Comparison of ENCODE assay signal across 8 cellular contexts in the genomic region with DNA sequence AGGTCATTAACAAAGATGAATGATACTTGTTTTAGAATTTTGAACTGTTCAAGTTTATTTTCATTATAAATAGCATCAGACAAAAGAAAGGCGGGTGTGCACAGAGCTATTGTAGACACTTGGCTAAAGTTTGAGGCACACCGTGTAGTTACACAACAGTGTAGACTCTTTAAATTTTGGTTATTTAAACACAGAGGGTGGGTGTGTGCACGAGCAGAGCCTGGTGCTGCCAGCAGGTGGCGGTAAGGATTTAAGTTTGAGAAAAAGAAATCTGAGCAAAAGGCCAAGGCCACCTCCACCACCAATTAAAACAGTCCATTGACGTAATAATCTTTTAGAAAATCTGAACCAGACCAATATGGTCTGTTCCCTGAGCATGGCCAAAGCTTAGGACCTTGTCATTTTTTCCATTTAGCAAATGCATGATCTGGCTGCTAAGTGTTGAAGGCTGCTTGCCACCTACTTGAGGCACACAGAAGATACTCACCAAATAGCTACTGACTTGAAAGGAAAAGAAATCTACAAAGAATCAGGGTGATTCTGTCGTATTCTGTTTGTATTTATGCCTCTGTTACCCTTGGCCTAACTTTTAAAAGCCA. TPM values are rescaled to one million over a fixed set of nuclear protein-coding genes. Genes with fewer than 3 reads are reported as not detected.
DNase-seq lines count a peak whose midpoint lies in the region; TF ChIP-seq lines count a peak whose summit lies in the region.

No MANE protein-coding gene starts in this region.

- no peaks in the 10 kb centered on the region for H3K27me3 ChIP-seq in fibroblast of lung (ENCODE audit: control insufficient read depth, insufficient read depth, low read length)

- no peak overlapping the region for H3K4me2 ChIP-seq in fibroblast of lung (ENCODE audit: extremely low read depth, insufficient read depth, low read length)

- H3K9me3 ChIP-seq in fibroblast of lung (ENCODE audit: control insufficient read depth, insufficient read depth, low read depth, low read length) = no peaks in the 10 kb centered on the region

- peak; percentile 54 to 78 for TF ChIP-seq CTCF in fibroblast of lung (conservative IDR thresholded peaks at IDR 0.05 in 1 of 2, IDR thresholded peaks at IDR 0.05 in 1 of 2; ENCODE audit: low read depth in 1 of 2, low read length in 2 of 2)

- no peak overlapping the region for H2AFZ ChIP-seq in fibroblast of lung (ENCODE audit: low read length)

- peak; percentile 37 for DNase-seq in EL
- DNase-seq in Kasumi-1 (lab: John Stamatoyannopoulos, UW) = peak; percentile 10 to 12
- peak; percentile 58 for DNase-seq in activated CD4-positive, alpha-beta T cell treated with anti-CD3 and anti-CD28 coated beads, Interleukin-2, amount 10 ng/mL, durations not matched to agents 7 days and 5 days
- peak; percentile 17 to 39 for DNase-seq in fibroblast of lung (ENCODE audit: low read depth in 2 of 2)
- DNase-seq in retina = peak; percentile 29
- no peak for DNase-seq in occipital lobe (lab: John Stamatoyannopoulos, UW)
- DNase-seq in SHP77 treated with DMSO at 0.1 percent for 48 hours (lab: John Stamatoyannopoulos, UW) = no peak
- DNase-seq in effector CD8-positive, alpha-beta T cell (lab: John Stamatoyannopoulos, UW) = no peak

- H3K27ac ChIP-seq in fibroblast of lung (ENCODE audit: insufficient read depth, low read length) = no peak overlapping the region

- CTCF ChIA-PET in activated CD4-positive, alpha-beta T cell treated with anti-CD3 and anti-CD28 coated beads, Interleukin-2, amount 10 ng/mL, durations not matched to agents 7 days and 5 days (lab: Charles Lee) = interaction anchor here (0.9 to 2.2 kb wide), 5 partner anchors 9 to 92 kb away, joined by 3 to 6 read pairs (median 4); no protein-coding TSS in a partner anchor

- H3K4me3 Mint-ChIP-seq in activated CD4-positive, alpha-beta T cell treated with anti-CD3 and anti-CD28 coated beads, Interleukin-2, amount 10 ng/mL, durations not matched to agents 7 days and 5 days = no peak overlapping the region

- no peak overlapping the region for H3K9ac ChIP-seq in fibroblast of lung (ENCODE audit: insufficient read depth, low read length)

- no peaks in the 10 kb centered on the region for H3K79me2 ChIP-seq in fibroblast of lung (ENCODE audit: control insufficient read depth, insufficient read depth, low read length)

- no peak overlapping the region for H3K4me3 ChIP-seq in fibroblast of lung (replicated peaks in 1 of 4; ENCODE audit: control extremely low read depth in 1 of 4, insufficient read depth in 1 of 4, low read depth in 3 of 4, low read length in 4 of 4)

- H3K36me3 ChIP-seq in fibroblast of lung (ENCODE audit: control insufficient read depth, insufficient read depth, low read length) = peaks cover 10% of the 10 kb centered on the region

- peaks cover 20% of the 10 kb centered on the region for H3K36me3 Mint-ChIP-seq in activated CD4-positive, alpha-beta T cell treated with anti-CD3 and anti-CD28 coated beads, Interleukin-2, amount 10 ng/mL, durations not matched to agents 7 days and 5 days (ENCODE audit: low read depth)

- H3K9me3 Mint-ChIP-seq in activated CD4-positive, alpha-beta T cell treated with anti-CD3 and anti-CD28 coated beads, Interleukin-2, amount 10 ng/mL, durations not matched to agents 7 days and 5 days = no peaks in the 10 kb centered on the region

- no peaks in the 10 kb centered on the region for H4K20me1 ChIP-seq in fibroblast of lung (ENCODE audit: control insufficient read depth, extremely low read depth, insufficient read depth, low read length)

- no peaks in the 10 kb centered on the region for H3K27me3 Mint-ChIP-seq in activated CD4-positive, alpha-beta T cell treated with anti-CD3 and anti-CD28 coated beads, Interleukin-2, amount 10 ng/mL, durations not matched to agents 7 days and 5 days

- peaks cover 2% of the 10 kb centered on the region for H3K4me1 ChIP-seq in fibroblast of lung (ENCODE audit: control insufficient read depth, extremely low read depth, insufficient read depth, low read length)

- no peak overlapping the region for H3K27ac Mint-ChIP-seq in activated CD4-positive, alpha-beta T cell treated with anti-CD3 and anti-CD28 coated beads, Interleukin-2, amount 10 ng/mL, durations not matched to agents 7 days and 5 days

- no peaks in the 10 kb centered on the region for H3K4me1 Mint-ChIP-seq in activated CD4-positive, alpha-beta T cell treated with anti-CD3 and anti-CD28 coated beads, Interleukin-2, amount 10 ng/mL, durations not matched to agents 7 days and 5 days

- POLR2A ChIA-PET in activated CD4-positive, alpha-beta T cell treated with anti-CD3 and anti-CD28 coated beads, Interleukin-2, amount 10 ng/mL, durations not matched to agents 7 days and 5 days (lab: Charles Lee) = no interaction called here

RNA-seq across cellular contexts. Expression of gene COPS7B, which starts 14.3 kb away (rescaled TPM):
- 10 to 100 TPM; 44.9 to 50.0 TPM for total RNA-seq in activated CD4-positive, alpha-beta T cell treated with anti-CD3 and anti-CD28 coated beads, Interleukin-2, amount 10 ng/mL, durations not matched to agents 7 days and 5 days
- total RNA-seq in fibroblast of lung = 12.1 and 17.7 TPM in 2 replicates
- polyA plus RNA-seq in fibroblast of lung = 39.5 and 44.8 TPM in 2 replicates
- polyA plus RNA-seq in fibroblast of lung (2012) = 22.1 and 27.2 TPM in 2 replicates
- 32.0 and 36.9 TPM in 2 replicates for polyA minus RNA-seq in fibroblast of lung (ENCODE audit: low replicate concordance)
- total RNA-seq in occipital lobe = 22.3 TPM

RNA-seq across cellular contexts. Expression of gene PDE6D, which starts 19.5 kb away (rescaled TPM):
- 10 to 100 TPM; 30.2 to 36.0 TPM for total RNA-seq in activated CD4-positive, alpha-beta T cell treated with anti-CD3 and anti-CD28 coated beads, Interleukin-2, amount 10 ng/mL, durations not matched to agents 7 days and 5 days
- 13.6 and 14.4 TPM in 2 replicates for total RNA-seq in fibroblast of lung
- polyA plus RNA-seq in fibroblast of lung = 31.3 and 32.3 TPM in 2 replicates
- polyA plus RNA-seq in fibroblast of lung (2012) = 16.8 and 19.0 TPM in 2 replicates
- polyA minus RNA-seq in fibroblast of lung (ENCODE audit: low replicate concordance) = 2.9 and 14.4 TPM in 2 replicates
- 25.4 TPM for total RNA-seq in occipital lobe

Comparison
In these comparisons a context has a peak if more than half of its experiments do, and no peak if none do; other contexts are left out.
1. DNase-seq: peak in EL (single experiment), Kasumi-1 (2 of 2), activated CD4-positive, alpha-beta T cell treated with anti-CD3 and anti-CD28 coated beads, Interleukin-2, amount 10 ng/mL, durations not matched to agents 7 days and 5 days (single experiment), fibroblast of lung (2 of 2) and retina (single experiment); none in occipital lobe (single experiment), SHP77 treated with DMSO at 0.1 percent for 48 hours (single experiment) and effector CD8-positive, alpha-beta T cell (single experiment).